ENCODE assay signal across 1 cellular context in genomic region chr2:181655519-181655918, GRCh38.
TF ChIP-seq lines count a peak whose summit lies in the region.

No MANE protein-coding gene starts in this region.

TF ChIP-seq in HCT116, 20 proteins besides CTCF, POLR2A, EP300 and RAD21:
- TF ChIP-seq ZFX (IDR thresholded peaks at IDR 0.05) (no peak), YY1 (IDR thresholded peaks at IDR 0.05; ENCODE audit: extremely low read depth, insufficient replicate concordance, low read depth, low read length) (no peak), ZNF274 (IDR thresholded peaks at IDR 0.05; ENCODE audit: low read depth, low read length) (no peak), JUND (IDR thresholded peaks at IDR 0.05) (no peak), CBX3 (IDR thresholded peaks at IDR 0.05; ENCODE audit: low read depth) (no peak), ELF1 (IDR thresholded peaks at IDR 0.05; ENCODE audit: borderline replicate concordance, low read depth) (no peak), EZH2phosphoT487 (IDR thresholded peaks at IDR 0.05; ENCODE audit: borderline replicate concordance) (no peak), SP1 (IDR thresholded peaks at IDR 0.05; ENCODE audit: low read depth) (no peak), SIN3A (IDR thresholded peaks at IDR 0.05; ENCODE audit: low read depth) (no peak), CEBPB (IDR thresholded peaks at IDR 0.05; ENCODE audit: low read depth) (no peak)
- TF ChIP-seq, protein P1, sequence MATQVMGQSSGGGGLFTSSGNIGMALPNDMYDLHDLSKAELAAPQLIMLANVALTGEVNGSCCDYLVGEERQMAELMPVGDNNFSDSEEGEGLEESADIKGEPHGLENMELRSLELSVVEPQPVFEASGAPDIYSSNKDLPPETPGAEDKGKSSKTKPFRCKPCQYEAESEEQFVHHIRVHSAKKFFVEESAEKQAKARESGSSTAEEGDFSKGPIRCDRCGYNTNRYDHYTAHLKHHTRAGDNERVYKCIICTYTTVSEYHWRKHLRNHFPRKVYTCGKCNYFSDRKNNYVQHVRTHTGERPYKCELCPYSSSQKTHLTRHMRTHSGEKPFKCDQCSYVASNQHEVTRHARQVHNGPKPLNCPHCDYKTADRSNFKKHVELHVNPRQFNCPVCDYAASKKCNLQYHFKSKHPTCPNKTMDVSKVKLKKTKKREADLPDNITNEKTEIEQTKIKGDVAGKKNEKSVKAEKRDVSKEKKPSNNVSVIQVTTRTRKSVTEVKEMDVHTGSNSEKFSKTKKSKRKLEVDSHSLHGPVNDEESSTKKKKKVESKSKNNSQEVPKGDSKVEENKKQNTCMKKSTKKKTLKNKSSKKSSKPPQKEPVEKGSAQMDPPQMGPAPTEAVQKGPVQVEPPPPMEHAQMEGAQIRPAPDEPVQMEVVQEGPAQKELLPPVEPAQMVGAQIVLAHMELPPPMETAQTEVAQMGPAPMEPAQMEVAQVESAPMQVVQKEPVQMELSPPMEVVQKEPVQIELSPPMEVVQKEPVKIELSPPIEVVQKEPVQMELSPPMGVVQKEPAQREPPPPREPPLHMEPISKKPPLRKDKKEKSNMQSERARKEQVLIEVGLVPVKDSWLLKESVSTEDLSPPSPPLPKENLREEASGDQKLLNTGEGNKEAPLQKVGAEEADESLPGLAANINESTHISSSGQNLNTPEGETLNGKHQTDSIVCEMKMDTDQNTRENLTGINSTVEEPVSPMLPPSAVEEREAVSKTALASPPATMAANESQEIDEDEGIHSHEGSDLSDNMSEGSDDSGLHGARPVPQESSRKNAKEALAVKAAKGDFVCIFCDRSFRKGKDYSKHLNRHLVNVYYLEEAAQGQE (IDR thresholded peaks at IDR 0.05; ENCODE audit: low read depth) = no peak
- TF ChIP-seq, protein P2, sequence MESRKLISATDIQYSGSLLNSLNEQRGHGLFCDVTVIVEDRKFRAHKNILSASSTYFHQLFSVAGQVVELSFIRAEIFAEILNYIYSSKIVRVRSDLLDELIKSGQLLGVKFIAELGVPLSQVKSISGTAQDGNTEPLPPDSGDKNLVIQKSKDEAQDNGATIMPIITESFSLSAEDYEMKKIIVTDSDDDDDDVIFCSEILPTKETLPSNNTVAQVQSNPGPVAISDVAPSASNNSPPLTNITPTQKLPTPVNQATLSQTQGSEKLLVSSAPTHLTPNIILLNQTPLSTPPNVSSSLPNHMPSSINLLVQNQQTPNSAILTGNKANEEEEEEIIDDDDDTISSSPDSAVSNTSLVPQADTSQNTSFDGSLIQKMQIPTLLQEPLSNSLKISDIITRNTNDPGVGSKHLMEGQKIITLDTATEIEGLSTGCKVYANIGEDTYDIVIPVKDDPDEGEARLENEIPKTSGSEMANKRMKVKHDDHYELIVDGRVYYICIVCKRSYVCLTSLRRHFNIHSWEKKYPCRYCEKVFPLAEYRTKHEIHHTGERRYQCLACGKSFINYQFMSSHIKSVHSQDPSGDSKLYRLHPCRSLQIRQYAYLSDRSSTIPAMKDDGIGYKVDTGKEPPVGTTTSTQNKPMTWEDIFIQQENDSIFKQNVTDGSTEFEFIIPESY (IDR thresholded peaks at IDR 0.05; ENCODE audit: extremely low read depth, insufficient replicate concordance, low read length) = no peak
